19 cellular contexts compared by ENCODE assay signal in genomic region chr1:165679282-165680036, GRCh38. TPM values are rescaled to one million over a fixed set of nuclear protein-coding genes. Genes with fewer than 3 reads are reported as not detected.
DNase-seq lines count a peak whose midpoint lies in the region; ATAC-seq, FAIRE-seq and TF ChIP-seq lines count a peak whose summit lies in the region.
"Had no signal": no experiment of that assay in that cellular context is flagged by ENCODE, and none has a peak within 500 bp of the region (broad histone marks: within the 10 kb centered on the region; RNA-seq: fewer than 3 reads in every experiment).

No MANE protein-coding gene starts in this region.

- no peak overlapping the region for H3K4me3 Mint-ChIP-seq in activated naive CD8-positive, alpha-beta T cell
- H3K4me3 Mint-ChIP-seq in activated naive CD8-positive, alpha-beta T cell treated with anti-CD3 and anti-CD28 coated beads, Interleukin-2, amount 50 U/mL, for 24 hours: no peak overlapping the region
- H3K4me3 Mint-ChIP-seq: activated naive CD8-positive, alpha-beta T cell treated with anti-CD3 and anti-CD28 coated beads for 36 hours had no signal

- H2AFZ ChIP-seq in KMS-11 (ENCODE audit: low read depth) (no peak overlapping the region), K562 (ENCODE audit: low read depth, low read length) (no peak overlapping the region)

- H3K36me3 ChIP-seq in KMS-11 (ENCODE audit: insufficient read depth) (peaks cover 21% of the 10 kb centered on the region; the same call in 1 of the 2 replicates), K562 (ENCODE audit: control insufficient read depth, insufficient read depth, low read length) (peaks cover 68% of the 10 kb centered on the region)

- H4K20me1 ChIP-seq in KMS-11 (ENCODE audit: insufficient read depth) (no peaks in the 10 kb centered on the region), K562 (replicated peaks; ENCODE audit: control insufficient read depth, insufficient read depth, low read length) (no peaks in the 10 kb centered on the region)

- H3K9ac ChIP-seq in KMS-11 (no peak overlapping the region), K562 (ENCODE audit: insufficient read depth in 1 of 2, low read depth in 2 of 2, low read length in 2 of 2) (no peak overlapping the region)

- TF ChIP-seq CTCF in KMS-11 (conservative IDR thresholded peaks at IDR 0.05; ENCODE audit: low read depth, low read length) (peak; percentile 30; the same call in 1 of the 2 replicates), K562 (IDR thresholded peaks at IDR 0.05 in 2 of 3, conservative IDR thresholded peaks at IDR 0.05 in 1 of 3; ENCODE audit: insufficient read depth in 2 of 3, low read depth in 1 of 3, low read length in 3 of 3) (no peak), foreskin fibroblast (IDR thresholded peaks at IDR 0.05; ENCODE audit: low read depth, low read length) (no peak)

- H3K9me3 Mint-ChIP-seq in activated naive CD8-positive, alpha-beta T cell (ENCODE audit: low read depth): no peaks in the 10 kb centered on the region
- no peaks in the 10 kb centered on the region for H3K9me3 Mint-ChIP-seq in activated naive CD8-positive, alpha-beta T cell treated with anti-CD3 and anti-CD28 coated beads, Interleukin-2, amount 50 U/mL, for 24 hours

- TF ChIP-seq RAD21 in K562 (CRISPR knock-in tag; conservative IDR thresholded peaks at IDR 0.05 in 1 of 2, IDR thresholded peaks at IDR 0.05 in 1 of 2): no peak

- H3K27me3 ChIP-seq in KMS-11 (ENCODE audit: insufficient read depth, low read depth) (no peaks in the 10 kb centered on the region), K562 (ENCODE audit: control insufficient read depth in 2 of 2, insufficient read depth in 2 of 2, low read length in 2 of 2) (no peaks in the 10 kb centered on the region)
- H3K27me3 ChIP-seq: body of pancreas, heart right ventricle, right atrium auricular region had no signal

- BruUV-seq in K562 (replicated peaks; lab: Mats Ljungman, UMichigan): no TSS peak

- peaks cover 6% of the 10 kb centered on the region for H3K79me2 ChIP-seq in KMS-11 (ENCODE audit: insufficient read depth, low read depth)
- H3K79me2 ChIP-seq in K562 (ENCODE audit: control insufficient read depth, insufficient read depth, low read length): peaks cover 4% of the 10 kb centered on the region; the same call in 1 of the 3 replicates

- H3K27ac ChIP-seq in KMS-11 (no peak overlapping the region), K562 (ENCODE audit: extremely low read depth, low read depth, low read length) (no peak overlapping the region)
- H3K27ac ChIP-seq: body of pancreas, heart right ventricle, right atrium auricular region had no signal

- H3K4me3 ChIP-seq in KMS-11 (IDR thresholded peaks at IDR 0.05; ENCODE audit: insufficient read depth, low read depth, low read length) (no peak overlapping the region), K562 (no peak overlapping the region), foreskin fibroblast (ENCODE audit: low read depth in 1 of 2, low read length in 2 of 2) (no peak overlapping the region)
- H3K4me3 ChIP-seq: body of pancreas, heart right ventricle, right atrium auricular region had no signal

- no peak for DNase-seq in activated naive CD8-positive, alpha-beta T cell treated with anti-CD3 and anti-CD28 coated beads, Interleukin-2, amount 50 U/mL, for 24 hours
- DNase-seq in K562 (ENCODE audit: extremely low read depth in 1 of 4, low spot score in 3 of 4): no peak
- no peak for DNase-seq in foreskin fibroblast
- no peak for DNase-seq in RKO (ENCODE audit: low spot score)
- DNase-seq: activated CD4-positive, alpha-beta T cell treated with anti-CD3 and anti-CD28 coated beads for 4 hours; activated naive CD8-positive, alpha-beta T cell treated with anti-CD3 and anti-CD28 coated beads for 36 hours; body of pancreas; Caco-2; heart right ventricle; NCI-H1436 treated with DMSO at 0.1 percent for 48 hours; NCI-H2171; NCI-H82; T-helper 9 cell had no signal

- H3K9me1 ChIP-seq in K562 (ENCODE audit: control insufficient read depth, insufficient read depth, low read length): no peaks in the 10 kb centered on the region

- no peaks in the 10 kb centered on the region for H3K4me1 ChIP-seq in KMS-11 (ENCODE audit: low read depth, poor library complexity, severe bottlenecking)
- no peaks in the 10 kb centered on the region for H3K4me1 ChIP-seq in K562 (replicated peaks in 1 of 2; ENCODE audit: control insufficient read depth in 2 of 2, insufficient read depth in 2 of 2, low read length in 2 of 2)
- H3K4me1 ChIP-seq: Caco-2 had no signal

- CTCF ChIA-PET in K562 (lab: Yijun Ruan, JAX; ENCODE audit: low intra/inter-chr PET ratio): no interaction called here

- 94% methylated on average over 1 of the region's 1 CpG for WGBS in K562 (ENCODE audit: insufficient coverage, low coverage, missing lambda C conversion rate)

- FAIRE-seq in K562 (lab: Jason Lieb, UNC): no peak
- FAIRE-seq: RCC 7860 had no signal

- no peaks in the 10 kb centered on the region for H3K9me3 ChIP-seq in K562 (replicated peaks; ENCODE audit: control insufficient read depth, insufficient read depth, low read depth, low read length)
- H3K9me3 ChIP-seq: body of pancreas, Caco-2, heart right ventricle, right atrium auricular region had no signal

- TF ChIP-seq EP300 in K562 (IDR thresholded peaks at IDR 0.05; ENCODE audit: low read length): no peak

- in situ Hi-C loops in K562 (cut with MboI): no loop called here

- H3K36me3 Mint-ChIP-seq in activated naive CD8-positive, alpha-beta T cell: peaks cover 23% of the 10 kb centered on the region
- H3K36me3 Mint-ChIP-seq in activated naive CD8-positive, alpha-beta T cell treated with anti-CD3 and anti-CD28 coated beads, Interleukin-2, amount 50 U/mL, for 24 hours (ENCODE audit: low read depth): peaks cover 57% of the 10 kb centered on the region

- no peaks in the 10 kb centered on the region for H3K27me3 Mint-ChIP-seq in activated naive CD8-positive, alpha-beta T cell
- no peaks in the 10 kb centered on the region for H3K27me3 Mint-ChIP-seq in activated naive CD8-positive, alpha-beta T cell treated with anti-CD3 and anti-CD28 coated beads, Interleukin-2, amount 50 U/mL, for 24 hours
- H3K27me3 Mint-ChIP-seq: activated naive CD8-positive, alpha-beta T cell treated with anti-CD3 and anti-CD28 coated beads for 36 hours had no signal

- H3K4me1 Mint-ChIP-seq in activated naive CD8-positive, alpha-beta T cell (ENCODE audit: low read depth): peaks cover 19% of the 10 kb centered on the region
- H3K4me1 Mint-ChIP-seq in activated naive CD8-positive, alpha-beta T cell treated with anti-CD3 and anti-CD28 coated beads, Interleukin-2, amount 50 U/mL, for 24 hours: peaks cover 7% of the 10 kb centered on the region

- intact Hi-C loops in K562 (cut with micrococcal nuclease): no loop called here

- ATAC-seq in activated naive CD8-positive, alpha-beta T cell treated with anti-CD3 and anti-CD28 coated beads, Interleukin-2, amount 50 U/mL, for 24 hours: no peak
- ATAC-seq in K562: no peak
- ATAC-seq in HG02840 (IDR thresholded peaks at IDR 0.05; ENCODE audit: low FRiP score, unreplicated experiment): no peak
- ATAC-seq in HG02973 (IDR thresholded peaks at IDR 0.05; ENCODE audit: unreplicated experiment): no peak
- ATAC-seq: body of pancreas, heart right ventricle had no signal

- TF ChIP-seq POLR2A in K562 (conservative IDR thresholded peaks at IDR 0.05): no peak

- peak overlapping the region; percentile 73 for H3K27ac Mint-ChIP-seq in activated naive CD8-positive, alpha-beta T cell
- H3K27ac Mint-ChIP-seq in activated naive CD8-positive, alpha-beta T cell treated with anti-CD3 and anti-CD28 coated beads, Interleukin-2, amount 50 U/mL, for 24 hours: no peak overlapping the region

- H3K4me2 ChIP-seq in KMS-11 (no peak overlapping the region), K562 (ENCODE audit: insufficient read depth, low read length) (no peak overlapping the region)

- POLR2A ChIA-PET in K562 (lab: Yijun Ruan, JAX): no interaction called here

TF ChIP-seq in K562, 482 proteins besides CTCF, POLR2A, EP300 and RAD21 (continues in another document):
- TF ChIP-seq KDM1A (IDR thresholded peaks at IDR 0.05): no peak

RNA-seq across cellular contexts. Expression of gene ALDH9A1, which starts 18.9 kb away (rescaled TPM):
- 27.7 and 31.2 TPM in 2 replicates for total RNA-seq in K562 (2011; cell fraction: chromatin; rRNA removed; ENCODE audit: low replicate concordance)
- 19.8 and 22.0 TPM in 2 replicates for total RNA-seq in K562 (2011; cell fraction: nucleolus; rRNA removed)
- 25.7 and 26.5 TPM in 2 replicates for total RNA-seq in K562 (2011; cell fraction: nucleoplasm; rRNA removed)
- 29.7 and 46.4 TPM in 2 replicates for total RNA-seq in K562 (2014; rRNA removed)
- total RNA-seq in K562 (2014; rRNA removed; fragmentation: Illumina TruSeq; extraction: Trizol): 38.6 and 43.3 TPM in 2 replicates
- total RNA-seq in K562 (2015; rRNA removed; fragmentation: Illumina TruSeq; extraction: Trizol): 38.1 and 39.2 TPM in 2 replicates
- 36.7 and 40.5 TPM in 2 replicates for total RNA-seq in K562 (2021)
- polyA plus RNA-seq in K562 (2011; rRNA removed): 42.6 and 54.3 TPM in 2 replicates
- 13.1 and 32.4 TPM in 2 replicates for polyA plus RNA-seq in K562 (2011; cell fraction: cytosol; rRNA removed)
- polyA plus RNA-seq in K562 (2011; cell fraction: nucleus; rRNA removed): 13.0 and 23.1 TPM in 2 replicates
- polyA plus RNA-seq in K562 (2012): 33.3 and 39.6 TPM in 2 replicates
- 40.5 and 42.6 TPM in 2 replicates for polyA plus RNA-seq in K562 (2014; fragmentation: Illumina TruSeq; extraction: Trizol)
- polyA plus RNA-seq in K562 (2014; fragmentation: Nextera tagmentation; extraction: Ambion mirVana): 10 to 100 TPM; 26.5 to 35.0 TPM
- 31.0 and 32.7 TPM in 2 replicates for polyA plus RNA-seq in K562 (2014; rRNA removed)
- polyA minus RNA-seq in K562 (2011; rRNA and poly(A)+ RNA removed): 79.3 and 92.3 TPM in 2 replicates
- polyA minus RNA-seq in K562 (2011; cell fraction: cytosol; rRNA and poly(A)+ RNA removed): 16.5 and 25.2 TPM in 2 replicates
- polyA minus RNA-seq in K562 (2011; cell fraction: nucleus; rRNA and poly(A)+ RNA removed): 17.4 and 25.5 TPM in 2 replicates

RNA-seq across cellular contexts. Expression of gene MGST3, which starts 48.4 kb away (rescaled TPM):
- total RNA-seq in K562 (2011; cell fraction: chromatin; rRNA removed; ENCODE audit: low replicate concordance): 35.8 and 55.6 TPM in 2 replicates
- 29.2 and 42.6 TPM in 2 replicates for total RNA-seq in K562 (2011; cell fraction: nucleolus; rRNA removed)
- 66.3 and 86.9 TPM in 2 replicates for total RNA-seq in K562 (2011; cell fraction: nucleoplasm; rRNA removed)
- total RNA-seq in K562 (2014; rRNA removed) (69.9 and 70.7 TPM in 2 replicates), K562 (2014; rRNA removed; fragmentation: Illumina TruSeq; extraction: Trizol) (92.8 and 95.1 TPM in 2 replicates), K562 (2015; rRNA removed; fragmentation: Illumina TruSeq; extraction: Trizol) (99.5 and 105 TPM in 2 replicates), K562 (2021) (77.0 and 82.0 TPM in 2 replicates)
- polyA plus RNA-seq in K562 (2011; rRNA removed) (109 and 112 TPM in 2 replicates), K562 (2014; fragmentation: Illumina TruSeq; extraction: Trizol) (82.0 and 98.7 TPM in 2 replicates), K562 (2014; fragmentation: Nextera tagmentation; extraction: Ambion mirVana) (100 to 1,000 TPM; 255 to 287 TPM), K562 (2014; rRNA removed) (121 and 157 TPM in 2 replicates)
- 137 and 139 TPM in 2 replicates for polyA plus RNA-seq in K562 (2011; cell fraction: cytosol; rRNA removed)
- polyA plus RNA-seq in K562 (2011; cell fraction: nucleus; rRNA removed): 105 and 159 TPM in 2 replicates
- polyA plus RNA-seq in K562 (2012): 151 and 161 TPM in 2 replicates
- 30.3 and 34.9 TPM in 2 replicates for polyA minus RNA-seq in K562 (2011; rRNA and poly(A)+ RNA removed)
- 20.8 and 22.8 TPM in 2 replicates for polyA minus RNA-seq in K562 (2011; cell fraction: cytosol; rRNA and poly(A)+ RNA removed)
- 12.7 and 27.3 TPM in 2 replicates for polyA minus RNA-seq in K562 (2011; cell fraction: nucleus; rRNA and poly(A)+ RNA removed)
